1 cellular context compared by ENCODE assay signal in genomic region chr19:11078893-11079292, GRCh38.
TF ChIP-seq lines count a peak whose summit lies in the region.

No MANE protein-coding gene starts in this region.

TF ChIP-seq in HepG2, 621 proteins besides CTCF, POLR2A, EP300 and RAD21 (continued from another document and continues in another):
- TF ChIP-seq BCLAF1 (IDR thresholded peaks at IDR 0.05) (no peak), TGIF2 (CRISPR knock-in tag; IDR thresholded peaks at IDR 0.05) (no peak), PITX1 (CRISPR knock-in tag; IDR thresholded peaks at IDR 0.05) (no peak), JUND (CRISPR knock-in tag; IDR thresholded peaks at IDR 0.05) (no peak), SUZ12 (IDR thresholded peaks at IDR 0.05; ENCODE audit: low read depth, low read length) (no peak), ZBTB1 (CRISPR knock-in tag; IDR thresholded peaks at IDR 0.05; ENCODE audit: borderline replicate concordance) (no peak), SNAPC5 (CRISPR knock-in tag; IDR thresholded peaks at IDR 0.05; ENCODE audit: borderline replicate concordance) (no peak), ZNF350 (CRISPR knock-in tag; IDR thresholded peaks at IDR 0.05; ENCODE audit: borderline replicate concordance, low read depth) (no peak), ZHX2 (IDR thresholded peaks at IDR 0.05; ENCODE audit: low read depth) (0 out of 2 replicates have a peak, but pooled peaks have one; percentile 38), ZHX2 (CRISPR knock-in tag; IDR thresholded peaks at IDR 0.05; ENCODE audit: borderline replicate concordance) (no peak), SKI (IDR thresholded peaks at IDR 0.05; ENCODE audit: partially characterized antibody) (peak; percentile 54), ZNF343 (CRISPR knock-in tag; IDR thresholded peaks at IDR 0.05) (no peak), ADNP (CRISPR knock-in tag; IDR thresholded peaks at IDR 0.05) (no peak), SALL1 (CRISPR knock-in tag; IDR thresholded peaks at IDR 0.05) (peak; percentile 44), PBX3 (CRISPR knock-in tag; IDR thresholded peaks at IDR 0.05; ENCODE audit: borderline replicate concordance) (no peak), RBM39 (IDR thresholded peaks at IDR 0.05; ENCODE audit: low read depth, low read length, poor library complexity, severe bottlenecking) (no peak), BCL6 (CRISPR knock-in tag; IDR thresholded peaks at IDR 0.05) (peak; percentile 90), ZNF180 (CRISPR knock-in tag; IDR thresholded peaks at IDR 0.05; ENCODE audit: borderline replicate concordance, low read depth) (no peak), SAP130 (CRISPR knock-in tag; IDR thresholded peaks at IDR 0.05; ENCODE audit: low read depth) (peak; percentile 37; the same call in 1 of the 2 replicates), RXRA (CRISPR knock-in tag; IDR thresholded peaks at IDR 0.05) (peak; percentile 51; the same call in 1 of the 2 replicates), ZNF777 (CRISPR knock-in tag; IDR thresholded peaks at IDR 0.05) (no peak), ZBTB40 (IDR thresholded peaks at IDR 0.05) (no peak), ZBTB40 (CRISPR knock-in tag; IDR thresholded peaks at IDR 0.05) (0 out of 2 replicates have a peak, but pooled peaks have one; percentile 14), NBN (conservative IDR thresholded peaks at IDR 0.05) (no peak), HNF4A (CRISPR knock-in tag; IDR thresholded peaks at IDR 0.05) (peak; percentile 84), TEAD3 (CRISPR knock-in tag; optimal IDR thresholded peaks at IDR 0.05; ENCODE audit: borderline replicate concordance) (peak; percentile 41), SOX5 (CRISPR knock-in tag; IDR thresholded peaks at IDR 0.05; ENCODE audit: borderline replicate concordance) (0 out of 2 replicates have a peak, but pooled peaks have one; percentile 30), ZGPAT (CRISPR knock-in tag; IDR thresholded peaks at IDR 0.05) (0 out of 2 replicates have a peak, but pooled peaks have one; percentile 20), SMAD1 (CRISPR knock-in tag; IDR thresholded peaks at IDR 0.05; ENCODE audit: borderline replicate concordance, low read depth) (no peak), SP140L (CRISPR knock-in tag; IDR thresholded peaks at IDR 0.05; ENCODE audit: borderline replicate concordance) (no peak), FOXK1 (CRISPR knock-in tag; IDR thresholded peaks at IDR 0.05; ENCODE audit: borderline replicate concordance, low read depth) (no peak), MAX (IDR thresholded peaks at IDR 0.05) (0 out of 2 replicates have a peak, but pooled peaks have one; percentile 14), POLR2G (IDR thresholded peaks at IDR 0.05; ENCODE audit: low read depth, low read length) (no peak), DNMT3B (CRISPR knock-in tag; conservative IDR thresholded peaks at IDR 0.05) (no peak), IKZF4 (CRISPR knock-in tag; IDR thresholded peaks at IDR 0.05; ENCODE audit: borderline replicate concordance, low read depth, not compliant biosample characterization) (no peak), ISL2 (CRISPR knock-in tag; IDR thresholded peaks at IDR 0.05) (no peak)
